ENCODE assay signal across 1 cellular context in genomic region chr12:71277866-71278265, GRCh38.
TF ChIP-seq lines count a peak whose summit lies in the region.

No MANE protein-coding gene starts in this region.

TF ChIP-seq in GM23338, 12 proteins besides CTCF, POLR2A, EP300 and RAD21 (continued from another document):
- TF ChIP-seq ZNF462 (CRISPR knock-in tag; IDR thresholded peaks at IDR 0.05) (no peak), NANOG (IDR thresholded peaks at IDR 0.05; ENCODE audit: borderline replicate concordance) (no peak), POLR2AphosphoS5 (IDR thresholded peaks at IDR 0.05; ENCODE audit: low read depth) (no peak), EZH2 (IDR thresholded peaks at IDR 0.05; ENCODE audit: low read depth, unreplicated experiment) (no peak), ETS1 (IDR thresholded peaks at IDR 0.05) (no peak), STAT1 (IDR thresholded peaks at IDR 0.05; ENCODE audit: unreplicated experiment) (no peak), JUNB (IDR thresholded peaks at IDR 0.05; ENCODE audit: unreplicated experiment) (no peak), EZH2phosphoT487 (IDR thresholded peaks at IDR 0.05; ENCODE audit: unreplicated experiment) (no peak)
